Comparison of ENCODE assay signal across 14 cellular contexts in the genomic region with DNA sequence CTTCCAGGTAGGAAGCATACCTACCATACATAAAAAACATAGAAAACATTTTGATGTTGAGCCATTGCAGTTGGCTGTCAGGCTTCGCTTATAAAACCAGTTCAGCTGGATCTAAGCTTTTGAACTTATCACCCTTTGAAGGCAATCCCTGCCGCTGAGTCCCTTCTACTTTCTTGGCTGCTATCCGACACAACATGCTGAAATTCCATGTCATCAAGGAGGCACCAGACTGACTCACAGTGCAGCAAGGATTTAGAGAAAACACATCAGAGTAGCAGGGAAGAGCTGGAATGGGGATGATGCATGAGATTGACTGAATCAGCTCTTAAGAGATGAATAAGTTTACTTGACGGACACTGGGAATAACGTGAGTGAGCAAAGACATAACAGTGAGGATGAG.
DNase-seq lines count a peak whose midpoint lies in the region; ATAC-seq and TF ChIP-seq lines count a peak whose summit lies in the region.
"Had no signal": no experiment of that assay in that cellular context is flagged by ENCODE, and none has a peak within 500 bp of the region (broad histone marks: within the 10 kb centered on the region; RNA-seq: fewer than 3 reads in every experiment).

No MANE protein-coding gene starts in this region.

- H3K14ac ChIP-seq in trophoblast cell (ENCODE audit: low read length) = no peak overlapping the region

- no peak overlapping the region for H3K4me3 ChIP-seq in RWPE2 (ENCODE audit: severe bottlenecking)
- no peak overlapping the region for H3K4me3 ChIP-seq in trophoblast cell (ENCODE audit: low read depth, low read length)
- H3K4me3 ChIP-seq: colonic mucosa had no signal

- no peak overlapping the region for H4K8ac ChIP-seq in trophoblast cell (ENCODE audit: low read depth, low read length)

- WGBS in trophoblast cell (ENCODE audit: extremely low coverage, insufficient coverage, insufficient read length) = no CpG with 5 or more reads among the region's 5 CpGs

- peak; percentile 99 for ATAC-seq in RWPE2 (ENCODE audit: low read depth)
- no peak for ATAC-seq in HG03095 (IDR thresholded peaks at IDR 0.05; ENCODE audit: unreplicated experiment)
- ATAC-seq: natural killer cell; stimulated activated naive CD8-positive, alpha-beta T cell treated with anti-CD3 and anti-CD28 coated beads, Interleukin-15, Interleukin-2, amounts not matched to agents 100 U/mL and 50 U/mL, for 24 hours had no signal

- no peak overlapping the region for H3K4ac ChIP-seq in trophoblast cell (ENCODE audit: low read depth, low read length)

- H2BK5ac ChIP-seq in trophoblast cell (ENCODE audit: low read depth, low read length, poor library complexity) = no peak overlapping the region

- POLR2A ChIA-PET in HEK293T (lab: Yijun Ruan, JAX) = no interaction called here

- DNase-seq in GM03348 (ENCODE audit: low spot score) = peak; percentile 72
- DNase-seq in RWPE2 (ENCODE audit: low spot score) = peak; percentile 74
- peak; percentile 95 for DNase-seq in fibroblast of peridontal ligament (ENCODE audit: extremely low read depth)
- peak; percentile 83 to 91 for DNase-seq in trophoblast cell
- no peak for DNase-seq in HEK293T (ENCODE audit: extremely low spot score)
- DNase-seq in retina = no peak
- DNase-seq in HUDEP-2 (lab: John Stamatoyannopoulos, UW; ENCODE audit: unreplicated experiment in 76 of 76) = no peak
- DNase-seq: activated T-cell treated with anti-CD3 and anti-CD28 coated beads, Interleukin-2, amount 50 U/mL, for 24 hours; colonic mucosa; natural killer cell; NCI-H2029; stimulated activated naive CD8-positive, alpha-beta T cell treated with anti-CD3 and anti-CD28 coated beads, Interleukin-15, Interleukin-2, amounts not matched to agents 100 U/mL and 50 U/mL, for 24 hours had no signal

- no peak overlapping the region for H2AK5ac ChIP-seq in trophoblast cell (ENCODE audit: low read length)

- H4K91ac ChIP-seq in trophoblast cell (ENCODE audit: low read depth, low read length) = no peak overlapping the region

- H3K23ac ChIP-seq in trophoblast cell (ENCODE audit: low read length) = no peak overlapping the region

- H3K27me3 ChIP-seq in RWPE2 (ENCODE audit: insufficient read depth, poor library complexity, severe bottlenecking) (no peaks in the 10 kb centered on the region), trophoblast cell (ENCODE audit: insufficient read depth, low read length) (no peaks in the 10 kb centered on the region)
- H3K27me3 ChIP-seq: colonic mucosa had no signal

- no peaks in the 10 kb centered on the region for H3K79me2 ChIP-seq in trophoblast cell (ENCODE audit: control insufficient read depth, insufficient read depth, low read length, poor library complexity)

- no peaks in the 10 kb centered on the region for H3K9me3 ChIP-seq in RWPE2 (ENCODE audit: severe bottlenecking)
- H3K9me3 ChIP-seq in trophoblast cell (ENCODE audit: insufficient read depth, low read depth, low read length) = no peaks in the 10 kb centered on the region
- H3K9me3 ChIP-seq: Caco-2, colonic mucosa had no signal

- H3K27ac ChIP-seq in RWPE2 (ENCODE audit: poor library complexity, severe bottlenecking) (no peak overlapping the region), trophoblast cell (ENCODE audit: low read depth, low read length) (peak overlapping the region; percentile 46)
- H3K27ac ChIP-seq: colonic mucosa had no signal

- no peak overlapping the region for H3K4me2 ChIP-seq in trophoblast cell (ENCODE audit: low read length)

- no peak overlapping the region for H4K12ac ChIP-seq in trophoblast cell (ENCODE audit: low read depth, low read length)

- H3K36me3 ChIP-seq in RWPE2 (ENCODE audit: low read depth) = no peaks in the 10 kb centered on the region
- no peaks in the 10 kb centered on the region for H3K36me3 ChIP-seq in trophoblast cell (ENCODE audit: control insufficient read depth in 1 of 2, insufficient read depth in 2 of 2, low read length in 2 of 2)
- H3K36me3 ChIP-seq: colonic mucosa had no signal

- CTCF ChIA-PET in HEK293T (lab: Yijun Ruan, JAX) = no interaction called here

- no peak overlapping the region for H2BK12ac ChIP-seq in trophoblast cell (ENCODE audit: low read length)

- H3K4me1 ChIP-seq in RWPE2 (ENCODE audit: insufficient read depth, poor library complexity, severe bottlenecking) (peaks cover 9% of the 10 kb centered on the region), trophoblast cell (ENCODE audit: control insufficient read depth in 1 of 2, insufficient read depth in 2 of 2, low read length in 2 of 2) (peaks cover 4 to 5% of the 10 kb centered on the region in 2 experiments)
- H3K4me1 ChIP-seq: Caco-2 had no signal

- TF ChIP-seq CTCF in RWPE2 (IDR thresholded peaks at IDR 0.05; ENCODE audit: poor library complexity, severe bottlenecking) = no peak

- H3K9ac ChIP-seq in trophoblast cell (ENCODE audit: low read length) = no peak overlapping the region

- no peak overlapping the region for H2AFZ ChIP-seq in trophoblast cell (ENCODE audit: insufficient read depth, low read length, poor library complexity)

- no peak overlapping the region for H3K18ac ChIP-seq in trophoblast cell (ENCODE audit: low read length)

- H2BK120ac ChIP-seq in trophoblast cell (ENCODE audit: insufficient read depth, low read length, poor library complexity) = no peak overlapping the region

- H3K79me1 ChIP-seq in trophoblast cell (ENCODE audit: low read length) = no peaks in the 10 kb centered on the region

TF ChIP-seq in HEK293T, 16 proteins besides CTCF, POLR2A, EP300 and RAD21:
- TF ChIP-seq ELF4 (IDR thresholded peaks at IDR 0.05) (no peak), ZNF384 (IDR thresholded peaks at IDR 0.05) (no peak), L3MBTL2 (conservative IDR thresholded peaks at IDR 0.05) (no peak), CTBP1 (IDR thresholded peaks at IDR 0.05; ENCODE audit: borderline replicate concordance) (no peak), FOXK2 (IDR thresholded peaks at IDR 0.05) (no peak), ARNT (IDR thresholded peaks at IDR 0.05) (no peak), SUZ12 (IDR thresholded peaks at IDR 0.05) (no peak), LEF1 (IDR thresholded peaks at IDR 0.05; ENCODE audit: borderline replicate concordance) (no peak), SP1 (IDR thresholded peaks at IDR 0.05) (no peak), BHLHE40 (IDR thresholded peaks at IDR 0.05; ENCODE audit: borderline replicate concordance) (no peak), NFRKB (IDR thresholded peaks at IDR 0.05) (no peak), FOXM1 (IDR thresholded peaks at IDR 0.05; ENCODE audit: borderline replicate concordance) (no peak), TARDBP (IDR thresholded peaks at IDR 0.05) (no peak)
- TF ChIP-seq, protein P1, sequence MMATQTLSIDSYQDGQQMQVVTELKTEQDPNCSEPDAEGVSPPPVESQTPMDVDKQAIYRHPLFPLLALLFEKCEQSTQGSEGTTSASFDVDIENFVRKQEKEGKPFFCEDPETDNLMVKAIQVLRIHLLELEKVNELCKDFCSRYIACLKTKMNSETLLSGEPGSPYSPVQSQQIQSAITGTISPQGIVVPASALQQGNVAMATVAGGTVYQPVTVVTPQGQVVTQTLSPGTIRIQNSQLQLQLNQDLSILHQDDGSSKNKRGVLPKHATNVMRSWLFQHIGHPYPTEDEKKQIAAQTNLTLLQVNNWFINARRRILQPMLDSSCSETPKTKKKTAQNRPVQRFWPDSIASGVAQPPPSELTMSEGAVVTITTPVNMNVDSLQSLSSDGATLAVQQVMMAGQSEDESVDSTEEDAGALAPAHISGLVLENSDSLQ (IDR thresholded peaks at IDR 0.05) = no peak

Comparison
In these comparisons a context has a peak if more than half of its experiments do, and no peak if none do; other contexts are left out.
1. DNase-seq: peak in GM03348 (single experiment), RWPE2 (single experiment), fibroblast of peridontal ligament (single experiment) and trophoblast cell (2 of 2); none in HEK293T (single experiment), retina (single experiment) and HUDEP-2 (0 of 76).